ENCODE assay signal across 1 cellular context in the genomic region with DNA sequence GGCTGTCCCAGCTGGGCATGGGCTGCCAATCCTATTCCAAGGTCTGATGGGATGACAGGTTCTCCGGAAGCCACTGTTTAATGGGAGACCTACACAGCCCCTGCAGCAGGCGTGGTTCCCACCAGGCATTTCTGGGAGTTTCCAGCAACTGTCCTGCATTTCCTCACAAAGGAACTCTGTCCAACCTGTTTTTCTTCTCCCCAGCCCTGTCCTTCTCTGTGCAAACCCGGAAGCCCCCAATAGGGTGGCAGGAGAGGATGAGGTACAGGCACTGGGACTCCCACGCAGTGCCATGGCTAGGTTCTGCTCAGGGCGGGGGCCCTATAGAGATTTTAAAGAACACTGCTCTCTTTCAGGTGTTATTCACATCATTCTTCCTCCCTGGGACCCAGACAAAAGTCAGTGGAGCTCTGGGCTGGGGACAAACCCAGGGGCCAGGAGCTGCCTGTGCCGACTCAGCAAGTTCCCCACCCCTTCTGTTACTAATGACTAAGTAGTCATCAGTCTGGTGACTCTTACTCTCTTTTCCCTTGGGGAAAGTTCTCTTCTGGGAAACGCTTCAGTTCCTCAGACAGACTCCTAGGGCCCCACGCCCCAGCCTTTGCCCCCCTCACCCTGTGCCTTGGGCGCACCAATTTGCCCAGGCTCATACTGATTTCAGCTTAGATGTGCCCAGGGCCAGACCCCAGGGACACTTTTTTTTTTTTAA.
TF ChIP-seq lines count a peak whose summit lies in the region.

No MANE protein-coding gene starts in this region.

TF ChIP-seq in GM23338, 12 proteins besides CTCF, POLR2A, EP300 and RAD21:
- TF ChIP-seq, protein P1, sequence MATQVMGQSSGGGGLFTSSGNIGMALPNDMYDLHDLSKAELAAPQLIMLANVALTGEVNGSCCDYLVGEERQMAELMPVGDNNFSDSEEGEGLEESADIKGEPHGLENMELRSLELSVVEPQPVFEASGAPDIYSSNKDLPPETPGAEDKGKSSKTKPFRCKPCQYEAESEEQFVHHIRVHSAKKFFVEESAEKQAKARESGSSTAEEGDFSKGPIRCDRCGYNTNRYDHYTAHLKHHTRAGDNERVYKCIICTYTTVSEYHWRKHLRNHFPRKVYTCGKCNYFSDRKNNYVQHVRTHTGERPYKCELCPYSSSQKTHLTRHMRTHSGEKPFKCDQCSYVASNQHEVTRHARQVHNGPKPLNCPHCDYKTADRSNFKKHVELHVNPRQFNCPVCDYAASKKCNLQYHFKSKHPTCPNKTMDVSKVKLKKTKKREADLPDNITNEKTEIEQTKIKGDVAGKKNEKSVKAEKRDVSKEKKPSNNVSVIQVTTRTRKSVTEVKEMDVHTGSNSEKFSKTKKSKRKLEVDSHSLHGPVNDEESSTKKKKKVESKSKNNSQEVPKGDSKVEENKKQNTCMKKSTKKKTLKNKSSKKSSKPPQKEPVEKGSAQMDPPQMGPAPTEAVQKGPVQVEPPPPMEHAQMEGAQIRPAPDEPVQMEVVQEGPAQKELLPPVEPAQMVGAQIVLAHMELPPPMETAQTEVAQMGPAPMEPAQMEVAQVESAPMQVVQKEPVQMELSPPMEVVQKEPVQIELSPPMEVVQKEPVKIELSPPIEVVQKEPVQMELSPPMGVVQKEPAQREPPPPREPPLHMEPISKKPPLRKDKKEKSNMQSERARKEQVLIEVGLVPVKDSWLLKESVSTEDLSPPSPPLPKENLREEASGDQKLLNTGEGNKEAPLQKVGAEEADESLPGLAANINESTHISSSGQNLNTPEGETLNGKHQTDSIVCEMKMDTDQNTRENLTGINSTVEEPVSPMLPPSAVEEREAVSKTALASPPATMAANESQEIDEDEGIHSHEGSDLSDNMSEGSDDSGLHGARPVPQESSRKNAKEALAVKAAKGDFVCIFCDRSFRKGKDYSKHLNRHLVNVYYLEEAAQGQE (IDR thresholded peaks at IDR 0.05; ENCODE audit: unreplicated experiment): no peak
- no peak for TF ChIP-seq NANOG (IDR thresholded peaks at IDR 0.05; ENCODE audit: borderline replicate concordance)
- no peak for TF ChIP-seq POLR2AphosphoS5 (IDR thresholded peaks at IDR 0.05; ENCODE audit: low read depth)
- TF ChIP-seq JUNB (IDR thresholded peaks at IDR 0.05; ENCODE audit: unreplicated experiment): no peak
- no peak for TF ChIP-seq EZH2phosphoT487 (IDR thresholded peaks at IDR 0.05; ENCODE audit: unreplicated experiment)
- TF ChIP-seq, protein P2, sequence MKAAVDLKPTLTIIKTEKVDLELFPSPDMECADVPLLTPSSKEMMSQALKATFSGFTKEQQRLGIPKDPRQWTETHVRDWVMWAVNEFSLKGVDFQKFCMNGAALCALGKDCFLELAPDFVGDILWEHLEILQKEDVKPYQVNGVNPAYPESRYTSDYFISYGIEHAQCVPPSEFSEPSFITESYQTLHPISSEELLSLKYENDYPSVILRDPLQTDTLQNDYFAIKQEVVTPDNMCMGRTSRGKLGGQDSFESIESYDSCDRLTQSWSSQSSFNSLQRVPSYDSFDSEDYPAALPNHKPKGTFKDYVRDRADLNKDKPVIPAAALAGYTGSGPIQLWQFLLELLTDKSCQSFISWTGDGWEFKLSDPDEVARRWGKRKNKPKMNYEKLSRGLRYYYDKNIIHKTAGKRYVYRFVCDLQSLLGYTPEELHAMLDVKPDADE (IDR thresholded peaks at IDR 0.05): no peak
- TF ChIP-seq CREB1 (CRISPR knock-in tag; IDR thresholded peaks at IDR 0.05; ENCODE audit: low read depth): no peak
- TF ChIP-seq ZNF331 (CRISPR knock-in tag; IDR thresholded peaks at IDR 0.05; ENCODE audit: low read depth): no peak
- no peak for TF ChIP-seq STAT1 (IDR thresholded peaks at IDR 0.05; ENCODE audit: unreplicated experiment)
- TF ChIP-seq ZNF114 (CRISPR knock-in tag; IDR thresholded peaks at IDR 0.05): no peak
- TF ChIP-seq, protein P3, sequence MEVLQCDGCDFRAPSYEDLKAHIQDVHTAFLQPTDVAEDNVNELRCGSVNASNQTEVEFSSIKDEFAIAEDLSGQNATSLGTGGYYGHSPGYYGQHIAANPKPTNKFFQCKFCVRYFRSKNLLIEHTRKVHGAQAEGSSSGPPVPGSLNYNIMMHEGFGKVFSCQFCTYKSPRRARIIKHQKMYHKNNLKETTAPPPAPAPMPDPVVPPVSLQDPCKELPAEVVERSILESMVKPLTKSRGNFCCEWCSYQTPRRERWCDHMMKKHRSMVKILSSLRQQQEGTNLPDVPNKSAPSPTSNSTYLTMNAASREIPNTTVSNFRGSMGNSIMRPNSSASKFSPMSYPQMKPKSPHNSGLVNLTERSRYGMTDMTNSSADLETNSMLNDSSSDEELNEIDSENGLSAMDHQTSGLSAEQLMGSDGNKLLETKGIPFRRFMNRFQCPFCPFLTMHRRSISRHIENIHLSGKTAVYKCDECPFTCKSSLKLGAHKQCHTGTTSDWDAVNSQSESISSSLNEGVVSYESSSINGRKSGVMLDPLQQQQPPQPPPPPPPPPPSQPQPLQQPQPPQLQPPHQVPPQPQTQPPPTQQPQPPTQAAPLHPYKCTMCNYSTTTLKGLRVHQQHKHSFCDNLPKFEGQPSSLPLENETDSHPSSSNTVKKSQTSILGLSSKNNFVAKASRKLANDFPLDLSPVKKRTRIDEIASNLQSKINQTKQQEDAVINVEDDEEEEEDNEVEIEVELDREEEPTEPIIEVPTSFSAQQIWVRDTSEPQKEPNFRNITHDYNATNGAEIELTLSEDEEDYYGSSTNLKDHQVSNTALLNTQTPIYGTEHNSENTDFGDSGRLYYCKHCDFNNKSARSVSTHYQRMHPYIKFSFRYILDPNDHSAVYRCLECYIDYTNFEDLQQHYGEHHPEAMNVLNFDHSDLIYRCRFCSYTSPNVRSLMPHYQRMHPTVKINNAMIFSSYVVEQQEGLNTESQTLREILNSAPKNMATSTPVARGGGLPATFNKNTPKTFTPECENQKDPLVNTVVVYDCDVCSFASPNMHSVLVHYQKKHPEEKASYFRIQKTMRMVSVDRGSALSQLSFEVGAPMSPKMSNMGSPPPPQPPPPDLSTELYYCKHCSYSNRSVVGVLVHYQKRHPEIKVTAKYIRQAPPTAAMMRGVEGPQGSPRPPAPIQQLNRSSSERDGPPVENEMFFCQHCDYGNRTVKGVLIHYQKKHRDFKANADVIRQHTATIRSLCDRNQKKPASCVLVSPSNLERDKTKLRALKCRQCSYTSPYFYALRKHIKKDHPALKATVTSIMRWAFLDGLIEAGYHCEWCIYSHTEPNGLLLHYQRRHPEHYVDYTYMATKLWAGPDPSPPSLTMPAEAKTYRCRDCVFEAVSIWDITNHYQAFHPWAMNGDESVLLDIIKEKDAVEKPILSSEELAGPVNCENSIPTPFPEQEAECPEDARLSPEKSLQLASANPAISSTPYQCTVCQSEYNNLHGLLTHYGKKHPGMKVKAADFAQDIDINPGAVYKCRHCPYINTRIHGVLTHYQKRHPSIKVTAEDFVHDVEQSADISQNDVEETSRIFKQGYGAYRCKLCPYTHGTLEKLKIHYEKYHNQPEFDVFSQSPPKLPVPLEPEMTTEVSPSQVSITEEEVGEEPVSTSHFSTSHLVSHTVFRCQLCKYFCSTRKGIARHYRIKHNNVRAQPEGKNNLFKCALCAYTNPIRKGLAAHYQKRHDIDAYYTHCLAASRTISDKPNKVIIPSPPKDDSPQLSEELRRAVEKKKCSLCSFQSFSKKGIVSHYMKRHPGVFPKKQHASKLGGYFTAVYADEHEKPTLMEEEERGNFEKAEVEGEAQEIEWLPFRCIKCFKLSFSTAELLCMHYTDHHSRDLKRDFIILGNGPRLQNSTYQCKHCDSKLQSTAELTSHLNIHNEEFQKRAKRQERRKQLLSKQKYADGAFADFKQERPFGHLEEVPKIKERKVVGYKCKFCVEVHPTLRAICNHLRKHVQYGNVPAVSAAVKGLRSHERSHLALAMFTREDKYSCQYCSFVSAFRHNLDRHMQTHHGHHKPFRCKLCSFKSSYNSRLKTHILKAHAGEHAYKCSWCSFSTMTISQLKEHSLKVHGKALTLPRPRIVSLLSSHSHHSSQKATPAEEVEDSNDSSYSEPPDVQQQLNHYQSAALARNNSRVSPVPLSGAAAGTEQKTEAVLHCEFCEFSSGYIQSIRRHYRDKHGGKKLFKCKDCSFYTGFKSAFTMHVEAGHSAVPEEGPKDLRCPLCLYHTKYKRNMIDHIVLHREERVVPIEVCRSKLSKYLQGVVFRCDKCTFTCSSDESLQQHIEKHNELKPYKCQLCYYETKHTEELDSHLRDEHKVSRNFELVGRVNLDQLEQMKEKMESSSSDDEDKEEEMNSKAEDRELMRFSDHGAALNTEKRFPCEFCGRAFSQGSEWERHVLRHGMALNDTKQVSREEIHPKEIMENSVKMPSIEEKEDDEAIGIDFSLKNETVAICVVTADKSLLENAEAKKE (CRISPR knock-in tag; IDR thresholded peaks at IDR 0.05): no peak
